Comparison of ENCODE assay signal across 34 cellular contexts in genomic region chr6:36699290-36699689, GRCh38. TPM values are rescaled to one million over a fixed set of nuclear protein-coding genes. Genes with fewer than 3 reads are reported as not detected.
"Had no signal": no experiment of that assay in that cellular context is flagged by ENCODE, and none has a peak within 500 bp of the region (broad histone marks: within the 10 kb centered on the region; RNA-seq: fewer than 3 reads in every experiment).

No MANE protein-coding gene starts in this region.

- H3K36me3 Mint-ChIP-seq: T-cell had no signal

- FAIRE-seq: frontal cortex, islet of Langerhans, TTC549 had no signal

- H3K27me3 ChIP-seq: body of pancreas, cardiac muscle cell, esophagus muscularis mucosa, testis, vagina had no signal

- DNase-seq: activated B cell treated with CpG ODN at 0.5 μM for 24 hours; activated CD4-positive, alpha-beta T cell treated with anti-CD3 and anti-CD28 coated beads for 36 hours; activated CD4-positive, alpha-beta T cell treated with anti-CD3 and anti-CD28 coated beads, Interleukin-2, amount 50 U/mL, for 4 hours; activated CD8-positive, alpha-beta memory T cell treated with anti-CD3 and anti-CD28 coated beads, Interleukin-2, amount 50 U/mL, for 48 hours; activated naive CD4-positive, alpha-beta T cell treated with anti-CD3 and anti-CD28 coated beads for 36 hours; activated T-cell treated with anti-CD3 and anti-CD28 coated beads, Interleukin-2, amount 50 U/mL, for 4 hours; amygdala; body of pancreas; effector memory CD8-positive, alpha-beta T cell; glutamatergic neuron; hippocampal formation; occipital lobe; posterior cingulate gyrus; stimulated activated CD4-positive, alpha-beta T cell treated with anti-CD3 and anti-CD28 coated beads, Interleukin-2, amount 100 ng/mL, for 48 hours; stimulated activated CD8-positive, alpha-beta memory T cell treated with anti-CD3 and anti-CD28 coated beads, Interleukin-4, amount 100 ng/mL, for 48 hours; stimulated activated naive CD4-positive, alpha-beta T cell; T-cell; testis; trophoblast cell had no signal

- H3K9me3 ChIP-seq: body of pancreas, esophagus muscularis mucosa, testis, vagina had no signal

- H3K4me3 Mint-ChIP-seq: activated B cell treated with CpG ODN at 0.5 μM for 24 hours; activated CD4-positive, alpha-beta T cell treated with anti-CD3 and anti-CD28 coated beads for 36 hours; activated naive CD4-positive, alpha-beta T cell treated with anti-CD3 and anti-CD28 coated beads for 36 hours; activated T-cell treated with anti-CD3 and anti-CD28 coated beads, Interleukin-2, amount 50 U/mL, for 4 hours; effector memory CD8-positive, alpha-beta T cell; T-cell; T-helper 2 cell treated with Interferon-gamma antibody and Interleukin-4, amounts not matched to agents 5 μg/mL and 100 μg/mL, for 36 hours had no signal

- H3K27ac Mint-ChIP-seq: activated B cell treated with CpG ODN at 0.5 μM for 24 hours; activated CD4-positive, alpha-beta T cell treated with anti-CD3 and anti-CD28 coated beads for 36 hours; activated naive CD4-positive, alpha-beta T cell treated with anti-CD3 and anti-CD28 coated beads for 36 hours; activated T-helper 2 cell treated with anti-CD3 and anti-CD28 coated beads, Interferon-gamma antibody, Interleukin-2, Interleukin-4, amounts not matched to agents 10 μg/mL and 5 μg/mL and 100 μg/mL, durations not matched to agents 14 hours and 24 hours and 36 hours; effector memory CD8-positive, alpha-beta T cell; T-cell; T-helper 2 cell treated with Interferon-gamma antibody and Interleukin-4, amounts not matched to agents 5 μg/mL and 100 μg/mL, for 36 hours had no signal

- H3K27me3 Mint-ChIP-seq: activated B cell treated with CpG ODN at 0.5 μM for 24 hours; activated CD4-positive, alpha-beta T cell treated with anti-CD3 and anti-CD28 coated beads for 36 hours had no signal

- H3K9me3 Mint-ChIP-seq: activated naive CD4-positive, alpha-beta T cell treated with anti-CD3 and anti-CD28 coated beads for 36 hours; activated T-cell treated with anti-CD3 and anti-CD28 coated beads, Interleukin-2, amount 50 U/mL, for 4 hours; effector memory CD8-positive, alpha-beta T cell; T-cell; T-helper 2 cell treated with Interferon-gamma antibody and Interleukin-4, amounts not matched to agents 5 μg/mL and 100 μg/mL, for 36 hours had no signal

- H3K36me3 ChIP-seq: cardiac muscle cell, esophagus muscularis mucosa, vagina had no signal

- H3K4me1 ChIP-seq: esophagus muscularis mucosa, testis, vagina had no signal

- H3K4me3 ChIP-seq: body of pancreas, cardiac muscle cell, dorsolateral prefrontal cortex, esophagus muscularis mucosa, smooth muscle cell, testis, vagina had no signal

- H3K27ac ChIP-seq: body of pancreas, cardiac muscle cell, dorsolateral prefrontal cortex, esophagus muscularis mucosa, testis, vagina had no signal

- ATAC-seq: activated CD4-positive, alpha-beta T cell treated with anti-CD3 and anti-CD28 coated beads for 36 hours; activated T-cell treated with anti-CD3 and anti-CD28 coated beads, Interleukin-2, amount 50 U/mL, for 4 hours; body of pancreas; effector memory CD8-positive, alpha-beta T cell; sciatic nerve; T-cell had no signal

RNA-seq across cellular contexts. Expression of gene RAB44, which starts 1.7 kb away (rescaled TPM):
- total RNA-seq: activated CD8-positive, alpha-beta memory T cell treated with anti-CD3 and anti-CD28 coated beads for 36 hours; activated T-helper 2 cell treated with anti-CD3 and anti-CD28 coated beads, Interferon-gamma antibody, Interleukin-2, Interleukin-4, amounts not matched to agents 10 μg/mL and 5 μg/mL and 100 μg/mL, durations not matched to agents 14 hours and 24 hours and 36 hours; cardiac muscle cell; frontal cortex; myocyte; occipital lobe; renal cortical epithelial cell; smooth muscle cell had no signal
- polyA plus RNA-seq: cardiac muscle cell, neural cell had no signal
